22 cellular contexts compared by ENCODE assay signal in genomic region chr4:117327491-117327890, GRCh38.
"Had no signal": no experiment of that assay in that cellular context is flagged by ENCODE, and none has a peak within 500 bp of the region (broad histone marks: within the 10 kb centered on the region; RNA-seq: fewer than 3 reads in every experiment).

No MANE protein-coding gene starts in this region.

- DNase-seq: activated CD4-positive, alpha-beta T cell treated with anti-CD3 and anti-CD28 coated beads, Interleukin-2, amount 50 U/mL, for 48 hours; activated CD4-positive, CD25-positive, alpha-beta regulatory T cell treated with anti-CD3 and anti-CD28 coated beads, Interleukin-2, amount 50 U/mL, for 72 hours; activated CD8-positive, alpha-beta memory T cell treated with anti-CD3 and anti-CD28 coated beads, Interleukin-2, amount 10 ng/mL, durations not matched to agents 7 days and 5 days; activated effector memory CD4-positive, alpha-beta T cell treated with Interleukin-2 at 50 U/mL for 16 hours; activated T-cell treated with anti-CD3 and anti-CD28 coated beads, Interleukin-2, amount 50 U/mL, for 24 hours; amniotic stem cell; brain microvascular endothelial cell; dorsolateral prefrontal cortex; foreskin fibroblast; mucosa of descending colon; natural killer cell; occipital lobe; psoas muscle; sigmoid colon; stimulated activated CD4-positive, alpha-beta T cell treated with anti-CD3 and anti-CD28 coated beads, Interleukin-2, amount 100 ng/mL, for 48 hours; stimulated activated naive CD4-positive, alpha-beta T cell treated with Interleukin-2 at 50 U/mL for 16 hours; SW 1271; upper lobe of left lung had no signal

- ATAC-seq: activated CD8-positive, alpha-beta memory T cell treated with anti-CD3 and anti-CD28 coated beads, Interleukin-2, amount 10 ng/mL, durations not matched to agents 7 days and 5 days; esophagus mucosa; mucosa of descending colon; natural killer cell; psoas muscle had no signal

- H3K4me1 ChIP-seq: psoas muscle, sigmoid colon, suprapubic skin, upper lobe of left lung had no signal

- H3K79me2 ChIP-seq: hepatocyte had no signal

- H3K9me3 ChIP-seq: mucosa of descending colon, psoas muscle, sigmoid colon, suprapubic skin, upper lobe of left lung had no signal

- H3K27ac ChIP-seq: brain microvascular endothelial cell, dorsolateral prefrontal cortex, hepatocyte, psoas muscle, sigmoid colon, suprapubic skin, upper lobe of left lung had no signal

- H3K4me2 ChIP-seq: hepatocyte had no signal

- H2AFZ ChIP-seq: hepatocyte had no signal

- H3K36me3 ChIP-seq: brain microvascular endothelial cell, sigmoid colon, suprapubic skin, upper lobe of left lung had no signal

- H3K27me3 ChIP-seq: brain microvascular endothelial cell, dorsolateral prefrontal cortex, hepatocyte, sigmoid colon, suprapubic skin, upper lobe of left lung had no signal

- H3K4me3 ChIP-seq: hepatocyte, lung, mucosa of descending colon, psoas muscle, sigmoid colon, suprapubic skin, upper lobe of left lung had no signal
